ENCODE assay signal across 8 cellular contexts in the genomic region with DNA sequence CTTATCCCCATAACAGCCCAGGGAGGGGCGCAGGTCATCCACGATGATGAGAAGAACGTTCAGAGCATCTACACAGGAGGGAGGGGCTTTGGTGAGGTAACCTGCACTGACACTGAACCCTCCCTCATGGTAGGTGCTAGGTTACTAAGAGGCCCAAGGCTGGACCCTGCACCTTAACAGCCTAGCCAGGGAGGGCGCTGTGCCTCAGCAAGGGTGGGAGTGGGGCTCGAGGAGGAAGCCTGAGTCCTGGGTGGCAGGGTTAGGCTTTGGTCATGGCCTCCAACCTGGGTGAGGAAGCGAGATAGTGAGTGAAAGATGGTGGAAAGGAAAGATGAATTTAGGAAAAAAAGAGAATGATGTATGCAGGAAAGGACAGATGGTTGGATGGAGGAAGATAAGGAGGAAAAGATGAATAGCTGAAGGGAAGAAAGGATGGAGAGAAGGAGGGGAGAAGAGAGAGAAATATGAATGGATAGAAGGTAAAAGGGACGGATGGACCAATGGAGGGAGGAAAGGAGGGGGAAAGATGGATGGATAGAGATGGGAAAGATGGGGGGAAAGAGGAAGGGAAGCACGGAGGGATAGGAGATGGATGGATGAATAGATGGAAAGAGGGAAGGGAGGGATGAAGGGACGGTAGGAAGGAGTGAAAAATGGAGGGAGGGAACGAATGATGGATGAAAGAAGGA. TPM values are rescaled to one million over a fixed set of nuclear protein-coding genes. Genes with fewer than 3 reads are reported as not detected.
A peak's percentile ranks its signal among the peaks of the same experiment; 100 is the strongest.
DNase-seq lines count a peak whose midpoint lies in the region; ATAC-seq and TF ChIP-seq lines count a peak whose summit lies in the region.

No MANE protein-coding gene starts in this region.

- ATAC-seq in GM21723 (IDR thresholded peaks at IDR 0.05; ENCODE audit: unreplicated experiment), result peak; percentile 55

- intact Hi-C loops in stomach (cut with DNase I; ENCODE audit: low total_unique reads), result no loop called here

- TF ChIP-seq CTCF in LNCaP clone FGC (IDR thresholded peaks at IDR 0.05; ENCODE audit: control insufficient read depth, extremely low read depth, insufficient read depth), result 0 out of 2 replicates have a peak, but pooled peaks have one; percentile 10
- TF ChIP-seq CTCF in stomach (IDR thresholded peaks at IDR 0.05), result no peak

- peak; percentile 13 for DNase-seq in GM03348 (ENCODE audit: low spot score)
- DNase-seq in LNCaP clone FGC (ENCODE audit: low read depth), result no peak
- peak; percentile 38 for DNase-seq in activated CD4-positive, CD25-positive, alpha-beta regulatory T cell treated with anti-CD3 and anti-CD28 coated beads, Interleukin-2, amount 50 U/mL, for 16 hours (ENCODE audit: low read depth, low spot score)
- no peak for DNase-seq in stomach
- no peak for DNase-seq in AG08396 (ENCODE audit: low spot score)

- H3K27ac ChIP-seq in cingulate gyrus (ENCODE audit: low read depth, low read length) (peak overlapping the region; percentile 90), mesodermal cell (ENCODE audit: low read depth, low read length, severe bottlenecking) (peak overlapping the region; percentile 90), stomach (peak overlapping the region in 4 of 5 donors; percentile 88 to 93 (median 90))

- H3K27me3 ChIP-seq in stomach, result no peaks in the 10 kb centered on the region

- peak overlapping the region; percentile 64 for H3K4me3 ChIP-seq in LNCaP clone FGC (ENCODE audit: low read depth, low read length)
- peak overlapping the region; percentile 52 for H3K4me3 ChIP-seq in mesodermal cell (ENCODE audit: extremely low read depth, insufficient read depth, low read length, poor library complexity, severe bottlenecking)
- peak overlapping the region; percentile 55 to 62 (median 58) for H3K4me3 ChIP-seq in stomach

- TF ChIP-seq POLR2A in stomach (IDR thresholded peaks at IDR 0.05), result no peak

- H3K36me3 ChIP-seq in mesodermal cell (ENCODE audit: control insufficient read depth, insufficient read depth, low read length) (peaks cover 36% of the 10 kb centered on the region), stomach (peaks cover 7 to 30% (median 28%) of the 10 kb centered on the region in 4 donors)

- WGBS in mesodermal cell (ENCODE audit: insufficient coverage in 2 of 2), 2 experiments, result 51 to 53% methylated on average over 5 to 7 of the region's 10 CpGs
- WGBS in stomach, 5 donors, result 12 to 57% (median 50%) methylated on average over 6 to 10 of the region's 10 CpGs

- peaks cover 14% of the 10 kb centered on the region for H3K4me1 ChIP-seq in mesodermal cell (ENCODE audit: control insufficient read depth, insufficient read depth, low read length, poor library complexity, severe bottlenecking)
- peaks cover 0 to 26% (median 11%) of the 10 kb centered on the region in 4 donors for H3K4me1 ChIP-seq in stomach

- no peaks in the 10 kb centered on the region for H3K9me3 ChIP-seq in mesodermal cell (ENCODE audit: control insufficient read depth, low read length)
- H3K9me3 ChIP-seq in stomach, result no peaks in the 10 kb centered on the region

- no peak for TF ChIP-seq EP300 in stomach (IDR thresholded peaks at IDR 0.05)

RNA-seq across cellular contexts. Expression of a gene that starts 0.7 kb away (rescaled TPM):
- polyA plus RNA-seq in mesodermal cell (2013, experiment 1 of 2), result 90.0 TPM
- polyA plus RNA-seq in mesodermal cell (2013, experiment 2 of 2), result 66.4 TPM
- total RNA-seq in stomach, result 100 to 1,000 TPM in 1 of 5 donors, 10 to 100 TPM in 3, 1 to 10 TPM in 1; 8.7 to 138 (median 66.4) TPM
- polyA plus RNA-seq in stomach, result 10 to 100 TPM; 18.0 to 50.4 (median 32.9) TPM

RNA-seq across cellular contexts. Expression of a gene that starts 36.4 kb away (rescaled TPM):
- 16.2 TPM for polyA plus RNA-seq in mesodermal cell (2013, experiment 1 of 2)
- polyA plus RNA-seq in mesodermal cell (2013, experiment 2 of 2), result 11.6 TPM
- 10 to 100 TPM in 3 of 5 donors, 1 to 10 TPM in 2; 1.2 to 23.5 (median 13.4) TPM for total RNA-seq in stomach
- 10 to 100 TPM; 17.9 to 27.0 (median 21.5) TPM for polyA plus RNA-seq in stomach

RNA-seq across cellular contexts. Expression of a gene that starts 45.4 kb away (rescaled TPM):
- polyA plus RNA-seq in mesodermal cell (2013, experiment 1 of 2), result not detected
- not detected for polyA plus RNA-seq in mesodermal cell (2013, experiment 2 of 2)
- total RNA-seq in stomach, result under 1 TPM in 1 of 5 donors, not detected in 4; 0.72 TPM
- not detected for polyA plus RNA-seq in stomach

Comparison
In these comparisons a context has a peak if more than half of its experiments do, and no peak if none do; other contexts are left out.
1. DNase-seq: peak in GM03348 (single experiment) and activated CD4-positive, CD25-positive, alpha-beta regulatory T cell treated with anti-CD3 and anti-CD28 coated beads, Interleukin-2, amount 50 U/mL, for 16 hours (single experiment); none in LNCaP clone FGC (single experiment), stomach (single experiment) and AG08396 (single experiment).
2. Peak in every context shown above with its lines, with median percentiles within 50 percentile points of each other: H3K4me3 ChIP-seq and H3K27ac ChIP-seq.